Comparison of ENCODE assay signal across 8 cellular contexts in the genomic region with DNA sequence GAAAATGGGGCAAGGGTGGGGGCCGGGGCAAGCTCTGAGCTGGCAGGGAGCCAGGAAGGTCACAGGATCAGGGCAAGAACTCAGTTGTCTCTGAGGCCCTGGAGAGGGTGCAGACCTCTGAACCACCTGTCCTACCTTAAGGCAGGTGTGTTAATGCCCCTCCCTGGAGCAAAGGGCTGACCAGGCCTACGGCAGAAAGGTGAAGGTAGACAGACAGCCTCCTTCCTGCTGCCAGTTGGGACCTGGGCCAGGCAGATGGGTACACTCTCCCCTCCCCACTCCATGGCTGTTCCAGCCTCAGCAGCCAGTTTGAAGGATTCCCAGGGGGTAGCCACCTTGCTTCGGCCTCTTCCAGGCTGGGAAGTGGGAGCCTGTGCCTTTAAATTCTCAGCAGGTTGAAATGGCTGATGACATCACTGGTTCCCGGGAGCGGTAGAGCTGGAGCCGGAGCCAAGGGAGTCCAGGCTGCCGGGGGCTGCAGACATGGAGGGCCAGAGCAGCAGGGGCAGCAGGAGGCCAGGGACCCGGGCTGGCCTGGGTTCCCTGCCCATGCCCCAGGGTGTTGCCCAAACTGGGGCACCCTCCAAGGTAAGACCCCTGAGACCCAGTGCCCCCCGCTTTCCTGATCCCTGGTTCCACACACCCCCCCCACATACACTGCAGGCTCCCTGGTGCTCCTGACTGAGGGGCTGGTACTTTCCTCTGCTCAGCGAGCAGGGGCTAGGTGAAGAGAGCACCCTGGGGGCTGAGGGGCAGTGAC. TPM values are rescaled to one million over a fixed set of nuclear protein-coding genes. Genes with fewer than 3 reads are reported as not detected.
DNase-seq lines count a peak whose midpoint lies in the region; ATAC-seq and TF ChIP-seq lines count a peak whose summit lies in the region.

A gene with protein sequence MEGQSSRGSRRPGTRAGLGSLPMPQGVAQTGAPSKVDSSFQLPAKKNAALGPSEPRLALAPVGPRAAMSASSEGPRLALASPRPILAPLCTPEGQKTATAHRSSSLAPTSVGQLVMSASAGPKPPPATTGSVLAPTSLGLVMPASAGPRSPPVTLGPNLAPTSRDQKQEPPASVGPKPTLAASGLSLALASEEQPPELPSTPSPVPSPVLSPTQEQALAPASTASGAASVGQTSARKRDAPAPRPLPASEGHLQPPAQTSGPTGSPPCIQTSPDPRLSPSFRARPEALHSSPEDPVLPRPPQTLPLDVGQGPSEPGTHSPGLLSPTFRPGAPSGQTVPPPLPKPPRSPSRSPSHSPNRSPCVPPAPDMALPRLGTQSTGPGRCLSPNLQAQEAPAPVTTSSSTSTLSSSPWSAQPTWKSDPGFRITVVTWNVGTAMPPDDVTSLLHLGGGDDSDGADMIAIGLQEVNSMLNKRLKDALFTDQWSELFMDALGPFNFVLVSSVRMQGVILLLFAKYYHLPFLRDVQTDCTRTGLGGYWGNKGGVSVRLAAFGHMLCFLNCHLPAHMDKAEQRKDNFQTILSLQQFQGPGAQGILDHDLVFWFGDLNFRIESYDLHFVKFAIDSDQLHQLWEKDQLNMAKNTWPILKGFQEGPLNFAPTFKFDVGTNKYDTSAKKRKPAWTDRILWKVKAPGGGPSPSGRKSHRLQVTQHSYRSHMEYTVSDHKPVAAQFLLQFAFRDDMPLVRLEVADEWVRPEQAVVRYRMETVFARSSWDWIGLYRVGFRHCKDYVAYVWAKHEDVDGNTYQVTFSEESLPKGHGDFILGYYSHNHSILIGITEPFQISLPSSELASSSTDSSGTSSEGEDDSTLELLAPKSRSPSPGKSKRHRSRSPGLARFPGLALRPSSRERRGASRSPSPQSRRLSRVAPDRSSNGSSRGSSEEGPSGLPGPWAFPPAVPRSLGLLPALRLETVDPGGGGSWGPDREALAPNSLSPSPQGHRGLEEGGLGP (plus strand): TSS at position 435 of the 760 bp plus-strand sequence. CDS start 49 bp downstream, at position 484.

- intact Hi-C loops in left ventricle myocardium inferior (cut with micrococcal nuclease), result no loop called here
- intact Hi-C loops in psoas muscle (cut with DNase I), result no loop called here

- no peak within 1 kb of the TSS for H3K9ac ChIP-seq in Karpas-422 (ENCODE audit: low read length)

- H4K20me1 ChIP-seq in Karpas-422 (ENCODE audit: insufficient read depth, low read depth, low read length), result 0 out of 2 replicates have a peak, but pooled peaks cover 6% of the 10 kb centered on the region

- TF ChIP-seq CTCF in WERI-Rb-1 (IDR thresholded peaks at IDR 0.05; ENCODE audit: low read depth, low read length), result no peak
- TF ChIP-seq CTCF in left ventricle myocardium inferior (IDR thresholded peaks at IDR 0.05; ENCODE audit: borderline replicate concordance), result no peak
- TF ChIP-seq CTCF in psoas muscle (IDR thresholded peaks at IDR 0.05), result no peak

- H3K27me3 ChIP-seq in Karpas-422 (ENCODE audit: low read length), result no peaks in the 10 kb centered on the region
- H3K27me3 ChIP-seq in WERI-Rb-1 (ENCODE audit: insufficient read depth, low read depth, severe bottlenecking), result no peaks in the 10 kb centered on the region
- no peaks in the 10 kb centered on the region for H3K27me3 ChIP-seq in left ventricle myocardium inferior (ENCODE audit: low read depth)
- H3K27me3 ChIP-seq in psoas muscle (ENCODE audit: insufficient read depth in 3 of 3, low read length in 2 of 3), result no peaks in the 10 kb centered on the region

- H3K4me1 ChIP-seq in Karpas-422 (ENCODE audit: low read length), result peaks cover 36% of the 10 kb centered on the region
- H3K4me1 ChIP-seq in left ventricle myocardium inferior, result peaks cover 57% of the 10 kb centered on the region
- peaks cover 24% of the 10 kb centered on the region for H3K4me1 ChIP-seq in psoas muscle

- peak; percentile 66 to 83 (median 69) for ATAC-seq in psoas muscle
- ATAC-seq in GM18861 (IDR thresholded peaks at IDR 0.05; ENCODE audit: unreplicated experiment), result no peak

- H3K27ac ChIP-seq in Karpas-422 (ENCODE audit: low read length) (no peak within 1 kb of the TSS), WERI-Rb-1 (peak within 1 kb of the TSS; percentile 76), left ventricle myocardium inferior (replicated peaks) (peak within 1 kb of the TSS; percentile 93), psoas muscle (peak within 1 kb of the TSS; percentile 50)

- 11 to 19% (median 17%) methylated on average over 10 of the region's 10 CpGs for WGBS in psoas muscle, 3 donors

- H3K79me2 ChIP-seq in Karpas-422 (ENCODE audit: low read length), result no peaks in the 10 kb centered on the region

- H3K36me3 ChIP-seq in Karpas-422 (ENCODE audit: insufficient read depth, low read length), result no peaks in the 10 kb centered on the region
- H3K36me3 ChIP-seq in WERI-Rb-1, result no peaks in the 10 kb centered on the region
- H3K36me3 ChIP-seq in left ventricle myocardium inferior, result no peaks in the 10 kb centered on the region
- no peaks in the 10 kb centered on the region for H3K36me3 ChIP-seq in psoas muscle (ENCODE audit: insufficient read depth in 1 of 2, low read depth in 1 of 2)

- H3K9me3 ChIP-seq in Karpas-422 (ENCODE audit: low read length), result no peaks in the 10 kb centered on the region
- no peaks in the 10 kb centered on the region for H3K9me3 ChIP-seq in WERI-Rb-1 (ENCODE audit: severe bottlenecking)
- H3K9me3 ChIP-seq in left ventricle myocardium inferior (replicated peaks), result no peaks in the 10 kb centered on the region
- no peaks in the 10 kb centered on the region for H3K9me3 ChIP-seq in psoas muscle

- no peak within 1 kb of the TSS for H2AFZ ChIP-seq in Karpas-422 (ENCODE audit: low read length)

- H3K4me2 ChIP-seq in Karpas-422 (ENCODE audit: low read depth, low read length, poor library complexity, severe bottlenecking), result no peak within 1 kb of the TSS

- H3K4me3 ChIP-seq in Karpas-422 (ENCODE audit: low read length), result no peak within 1 kb of the TSS
- H3K4me3 ChIP-seq in WERI-Rb-1 (ENCODE audit: low read depth, low read length), result peak within 1 kb of the TSS; percentile 43
- peak within 1 kb of the TSS; percentile 72 for H3K4me3 ChIP-seq in left ventricle myocardium inferior
- H3K4me3 ChIP-seq in psoas muscle, result peak within 1 kb of the TSS; percentile 63

- H3K9me2 ChIP-seq in Karpas-422 (replicated peaks; ENCODE audit: insufficient read depth, low read length), result no peaks in the 10 kb centered on the region

- DNase-seq in AG08395 (ENCODE audit: low spot score) (peak; percentile 77), Karpas-422 (no peak), WERI-Rb-1 (peak; percentile 70), left ventricle myocardium inferior (peak; percentile 59), psoas muscle (peak in 1 of 2 donors; percentile 40), NOMO-1 treated with DMSO at 0.1 percent for 48 hours (lab: John Stamatoyannopoulos, UW; ENCODE audit: unreplicated experiment) (no peak)
- DNase-seq in activated CD4-positive, alpha-beta T cell treated with anti-CD3 and anti-CD28 coated beads for 1 hour, result no peak

RNA-seq across cellular contexts. Expression of the gene that starts here (rescaled TPM):
- 14.4 and 18.3 TPM in 2 replicates for total RNA-seq in Karpas-422 (2014; rRNA removed; shearing (Covaris generic); ENCODE audit: low replicate concordance)
- total RNA-seq in left ventricle myocardium inferior (20.7 TPM), psoas muscle (1 to 10 TPM; 1.3 to 4.4 (median 2.5) TPM)
- under 1 TPM; 0.14 to 0.65 (median 0.36) TPM for polyA plus RNA-seq in psoas muscle

Comparison
In these comparisons a context has a peak if more than half of its experiments do, and no peak if none do; other contexts are left out.
1. DNase-seq: peak in AG08395 (single experiment), WERI-Rb-1 (single experiment) and left ventricle myocardium inferior (single experiment); none in Karpas-422 (single experiment), NOMO-1 treated with DMSO at 0.1 percent for 48 hours (single experiment) and activated CD4-positive, alpha-beta T cell treated with anti-CD3 and anti-CD28 coated beads for 1 hour (single experiment).